In the genomic region with DNA sequence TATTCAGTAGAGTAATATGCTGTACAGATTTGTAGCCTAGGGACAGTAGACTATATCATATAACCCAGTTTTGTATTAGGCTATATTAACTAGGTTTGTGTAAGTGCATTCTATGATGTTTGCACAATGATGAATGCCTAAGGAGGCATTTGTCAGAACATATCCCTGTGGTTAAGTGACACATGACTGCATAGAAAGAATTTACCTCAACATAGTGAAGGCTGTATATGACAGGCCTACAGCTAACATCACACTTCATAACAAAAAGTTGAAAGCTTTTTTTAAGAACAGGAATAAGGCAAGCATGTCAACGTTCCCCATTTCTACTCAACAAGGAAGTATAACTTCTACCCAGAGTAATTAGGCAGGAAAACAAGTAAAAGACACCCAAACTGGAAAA, we compare ENCODE assay signal across 16 cellular contexts.
A peak's percentile ranks its signal among the peaks of the same experiment; 100 is the strongest.
DNase-seq lines count a peak whose midpoint lies in the region; ATAC-seq, FAIRE-seq and TF ChIP-seq lines count a peak whose summit lies in the region.
"Had no signal": no experiment of that assay in that cellular context is flagged by ENCODE, and none has a peak within 500 bp of the region (broad histone marks: within the 10 kb centered on the region; RNA-seq: fewer than 3 reads in every experiment).

No MANE protein-coding gene starts in this region.

- H3K4me3 ChIP-seq in kidney epithelial cell (ENCODE audit: low read depth, low read length): no peak overlapping the region
- H3K4me3 ChIP-seq: mucosa of descending colon had no signal

- FAIRE-seq in GM12891 (lab: Jason Lieb, UNC): peak; percentile 20
- FAIRE-seq: islet of Langerhans had no signal

- TF ChIP-seq POLR2A in GM12891 (IDR thresholded peaks at IDR 0.05; ENCODE audit: low read depth, low read length): no peak

- peaks cover 7% of the 10 kb centered on the region for H3K4me1 Mint-ChIP-seq in activated CD8-positive, alpha-beta memory T cell treated with anti-CD3 and anti-CD28 coated beads, Interleukin-2, amount 10 ng/mL, durations not matched to agents 7 days and 5 days
- no peaks in the 10 kb centered on the region for H3K4me1 Mint-ChIP-seq in activated naive CD8-positive, alpha-beta T cell treated with anti-CD3 and anti-CD28 coated beads for 36 hours
- H3K4me1 Mint-ChIP-seq in type B pancreatic cell (ENCODE audit: unreplicated experiment): no peaks in the 10 kb centered on the region

- H3K27me3 ChIP-seq in kidney epithelial cell (ENCODE audit: control insufficient read depth, insufficient read depth, low read length): no peaks in the 10 kb centered on the region
- H3K27me3 ChIP-seq: BE2C had no signal

- H3K36me3 Mint-ChIP-seq in activated CD8-positive, alpha-beta memory T cell treated with anti-CD3 and anti-CD28 coated beads, Interleukin-2, amount 10 ng/mL, durations not matched to agents 7 days and 5 days: peaks cover 2% of the 10 kb centered on the region
- H3K36me3 Mint-ChIP-seq in activated naive CD8-positive, alpha-beta T cell treated with anti-CD3 and anti-CD28 coated beads for 36 hours: no peaks in the 10 kb centered on the region
- no peaks in the 10 kb centered on the region for H3K36me3 Mint-ChIP-seq in type B pancreatic cell

- H3K27me3 Mint-ChIP-seq in activated CD8-positive, alpha-beta memory T cell treated with anti-CD3 and anti-CD28 coated beads, Interleukin-2, amount 10 ng/mL, durations not matched to agents 7 days and 5 days: no peaks in the 10 kb centered on the region
- H3K27me3 Mint-ChIP-seq in activated naive CD8-positive, alpha-beta T cell treated with anti-CD3 and anti-CD28 coated beads for 36 hours: no peaks in the 10 kb centered on the region
- no peaks in the 10 kb centered on the region for H3K27me3 Mint-ChIP-seq in type B pancreatic cell

- ATAC-seq in activated CD8-positive, alpha-beta memory T cell treated with anti-CD3 and anti-CD28 coated beads, Interleukin-2, amount 10 ng/mL, durations not matched to agents 7 days and 5 days: no peak
- ATAC-seq in GM21737 (IDR thresholded peaks at IDR 0.05; ENCODE audit: unreplicated experiment): no peak
- ATAC-seq: activated CD8-positive, alpha-beta T cell treated with anti-CD3 and anti-CD28 coated beads, Interleukin-2, amount 10 ng/mL, durations not matched to agents 7 days and 5 days; mucosa of descending colon had no signal

- CTCF ChIA-PET in activated CD8-positive, alpha-beta memory T cell treated with anti-CD3 and anti-CD28 coated beads, Interleukin-2, amount 10 ng/mL, durations not matched to agents 7 days and 5 days (lab: Charles Lee): no interaction called here

- H3K36me3 ChIP-seq in kidney epithelial cell (ENCODE audit: control insufficient read depth, insufficient read depth, low read length): no peaks in the 10 kb centered on the region
- H3K36me3 ChIP-seq: BE2C, WERI-Rb-1 had no signal

- no peak for DNase-seq in GM12891 (ENCODE audit: insufficient read length, low spot score)
- peak; percentile 55 to 63 for DNase-seq in Kasumi-1 (lab: John Stamatoyannopoulos, UW)
- DNase-seq in RKO (ENCODE audit: low spot score): peak; percentile 7
- DNase-seq in kidney epithelial cell (ENCODE audit: low read depth): peak; percentile 48
- DNase-seq in activated CD8-positive, alpha-beta memory T cell treated with anti-CD3 and anti-CD28 coated beads, Interleukin-2, amount 10 ng/mL, durations not matched to agents 7 days and 5 days: no peak
- no peak for DNase-seq in activated naive CD8-positive, alpha-beta T cell treated with anti-CD3 and anti-CD28 coated beads for 36 hours
- no peak for DNase-seq in type B pancreatic cell (ENCODE audit: extremely low spot score, unreplicated experiment)
- DNase-seq: activated CD8-positive, alpha-beta T cell treated with anti-CD3 and anti-CD28 coated beads, Interleukin-2, amount 10 ng/mL, durations not matched to agents 7 days and 5 days; BE2C; mucosa of descending colon; NCI-H2081 treated with DMSO at 0.1 percent for 48 hours; SK-N-SH; stimulated activated naive CD4-positive, alpha-beta T cell; WERI-Rb-1 had no signal

- no peak overlapping the region for H3K4me3 Mint-ChIP-seq in activated CD8-positive, alpha-beta memory T cell treated with anti-CD3 and anti-CD28 coated beads, Interleukin-2, amount 10 ng/mL, durations not matched to agents 7 days and 5 days
- H3K4me3 Mint-ChIP-seq in activated naive CD8-positive, alpha-beta T cell treated with anti-CD3 and anti-CD28 coated beads for 36 hours: no peak overlapping the region
- H3K4me3 Mint-ChIP-seq in type B pancreatic cell: no peak overlapping the region
- H3K4me3 Mint-ChIP-seq: activated CD8-positive, alpha-beta T cell treated with anti-CD3 and anti-CD28 coated beads, Interleukin-2, amount 10 ng/mL, durations not matched to agents 7 days and 5 days had no signal

- no peak for TF ChIP-seq CTCF in kidney epithelial cell (IDR thresholded peaks at IDR 0.05; ENCODE audit: insufficient read depth, low read length, poor library complexity, severe bottlenecking)
- TF ChIP-seq CTCF in type B pancreatic cell (conservative IDR thresholded peaks at IDR 0.05): no peak

- H3K27ac Mint-ChIP-seq in activated CD8-positive, alpha-beta memory T cell treated with anti-CD3 and anti-CD28 coated beads, Interleukin-2, amount 10 ng/mL, durations not matched to agents 7 days and 5 days: no peak overlapping the region
- H3K27ac Mint-ChIP-seq in activated naive CD8-positive, alpha-beta T cell treated with anti-CD3 and anti-CD28 coated beads for 36 hours: no peak overlapping the region
- no peak overlapping the region for H3K27ac Mint-ChIP-seq in type B pancreatic cell
- H3K27ac Mint-ChIP-seq: activated CD8-positive, alpha-beta T cell treated with anti-CD3 and anti-CD28 coated beads, Interleukin-2, amount 10 ng/mL, durations not matched to agents 7 days and 5 days had no signal

- no peaks in the 10 kb centered on the region for H3K9me3 Mint-ChIP-seq in activated CD8-positive, alpha-beta memory T cell treated with anti-CD3 and anti-CD28 coated beads, Interleukin-2, amount 10 ng/mL, durations not matched to agents 7 days and 5 days (ENCODE audit: low read depth)
- no peaks in the 10 kb centered on the region for H3K9me3 Mint-ChIP-seq in activated naive CD8-positive, alpha-beta T cell treated with anti-CD3 and anti-CD28 coated beads for 36 hours
- H3K9me3 Mint-ChIP-seq in type B pancreatic cell: no peaks in the 10 kb centered on the region

TF ChIP-seq in GM12891, 5 proteins besides CTCF, POLR2A, EP300 and RAD21:
- no peak for TF ChIP-seq SPI1 (IDR thresholded peaks at IDR 0.05; ENCODE audit: low read depth, low read length)
- TF ChIP-seq PAX5 (IDR thresholded peaks at IDR 0.05; ENCODE audit: insufficient read depth, low read length, severe bottlenecking): no peak
- no peak for TF ChIP-seq POU2F2 (IDR thresholded peaks at IDR 0.05; ENCODE audit: low read depth, low read length)
- TF ChIP-seq TAF1 (IDR thresholded peaks at IDR 0.05; ENCODE audit: low read depth, low read length): no peak
- TF ChIP-seq POLR2AphosphoS5 (IDR thresholded peaks at IDR 0.05; ENCODE audit: low read depth, low read length): no peak

Comparison
In these comparisons a context has a peak if more than half of its experiments do, and no peak if none do; other contexts are left out.
1. DNase-seq: peak in Kasumi-1 (2 of 2), RKO (single experiment) and kidney epithelial cell (single experiment); none in GM12891 (single experiment), activated CD8-positive, alpha-beta memory T cell treated with anti-CD3 and anti-CD28 coated beads, Interleukin-2, amount 10 ng/mL, durations not matched to agents 7 days and 5 days (single experiment), activated naive CD8-positive, alpha-beta T cell treated with anti-CD3 and anti-CD28 coated beads for 36 hours (single experiment) and type B pancreatic cell (single experiment).